ENCODE assay signal across 8 cellular contexts in genomic region chr1:114346480-114347029, GRCh38.
A peak's percentile ranks its signal among the peaks of the same experiment; 100 is the strongest.
DNase-seq lines count a peak whose midpoint lies in the region; ATAC-seq and TF ChIP-seq lines count a peak whose summit lies in the region.

No MANE protein-coding gene starts in this region.

- TF ChIP-seq CTCF in C4-2B (conservative IDR thresholded peaks at IDR 0.05): peak; percentile 100

- H3K27ac ChIP-seq in C4-2B: peak overlapping the region; percentile 13; the same call in 1 of the 2 replicates

- ATAC-seq in GM19395 (IDR thresholded peaks at IDR 0.05; ENCODE audit: unreplicated experiment) (peak; percentile 98), HG03521 (IDR thresholded peaks at IDR 0.05; ENCODE audit: unreplicated experiment) (peak; percentile 98), left lobe of liver (peak; percentile 100)

- DNase-seq in NCI-H526 treated with DMSO at 0.1 percent for 48 hours (lab: John Stamatoyannopoulos, UW) (peak; percentile 81), dedifferentiated amniotic fluid mesenchymal stem cell (ENCODE audit: extremely low spot score) (peak; percentile 93), left lobe of liver (ENCODE audit: low spot score) (peak; percentile 97)
- DNase-seq in activated CD4-positive, alpha-beta T cell treated with anti-CD3 and anti-CD28 coated beads, Interleukin-2, amount 50 U/mL, for 1 hour: peak; percentile 98
- peak; percentile 96 for DNase-seq in stimulated activated CD4-positive, alpha-beta T cell treated with anti-CD3 and anti-CD28 coated beads, Interleukin-1b, Interleukin-23, amount 100 ng/mL, for 48 hours

Comparison
In these comparisons a context has a peak if more than half of its experiments do, and no peak if none do; other contexts are left out.
1. Peak in every context shown above with its lines: DNase-seq, ATAC-seq and H3K27ac ChIP-seq.